In the genomic region with DNA sequence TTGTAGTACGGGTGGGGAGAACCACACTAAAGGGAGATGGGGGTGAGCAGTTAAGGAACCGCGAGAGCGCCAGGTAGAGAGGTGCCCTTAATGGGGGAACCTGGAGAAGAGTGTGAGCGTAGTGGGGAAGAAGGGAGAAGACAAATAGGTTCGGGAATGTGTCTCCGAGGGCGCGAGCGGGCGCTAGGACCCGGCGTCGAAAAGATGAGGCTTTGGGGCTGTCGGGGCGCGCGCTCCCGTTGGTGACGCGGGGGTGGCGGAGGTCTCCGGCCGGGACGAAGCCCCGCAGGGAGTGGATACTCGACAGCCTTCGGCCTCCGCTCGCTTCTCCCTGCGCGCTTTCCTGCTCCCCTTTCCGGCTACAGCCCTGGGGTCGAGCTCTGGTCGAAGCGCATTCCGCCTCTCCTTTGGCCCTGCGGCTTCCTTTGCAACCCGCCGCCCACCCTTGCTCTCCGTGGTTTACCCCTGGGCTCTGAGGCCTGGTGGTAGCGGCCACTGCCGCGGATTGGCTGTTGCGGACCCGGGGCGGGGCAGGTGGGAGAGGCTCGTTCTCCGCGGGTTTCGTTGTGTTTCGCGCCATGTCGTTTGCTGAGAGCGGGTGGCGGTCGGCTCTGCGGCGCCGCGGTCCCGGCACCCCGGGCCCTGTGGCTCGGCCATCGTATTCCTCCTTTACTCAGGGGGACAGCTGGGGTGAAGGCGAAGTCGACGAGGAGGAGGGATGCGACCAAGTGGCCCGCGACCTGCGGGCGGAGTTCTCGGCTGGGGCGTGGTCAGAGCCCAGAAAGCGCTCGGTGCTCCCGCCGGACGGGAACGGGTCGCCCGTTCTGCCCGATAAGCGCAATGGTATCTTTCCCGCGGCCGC, we compare ENCODE assay signal across 1 cellular context.
A peak's percentile ranks its signal among the peaks of the same experiment; 100 is the strongest.
TF ChIP-seq lines count a peak whose summit lies in the region.

Gene ARL6IP6, plus strand, starts transcription at position 574 of the 862 bp plus-strand sequence. Its CDS starts 5 bp downstream, at position 579.

TF ChIP-seq in HepG2, 621 proteins besides CTCF, POLR2A, EP300 and RAD21 (continued from another document):
- peak; percentile 90 for TF ChIP-seq BCL3 (CRISPR knock-in tag; IDR thresholded peaks at IDR 0.05)
- TF ChIP-seq MED8 (CRISPR knock-in tag; IDR thresholded peaks at IDR 0.05; ENCODE audit: insufficient replicate concordance), result peak; percentile 92
- TF ChIP-seq, protein P1, sequence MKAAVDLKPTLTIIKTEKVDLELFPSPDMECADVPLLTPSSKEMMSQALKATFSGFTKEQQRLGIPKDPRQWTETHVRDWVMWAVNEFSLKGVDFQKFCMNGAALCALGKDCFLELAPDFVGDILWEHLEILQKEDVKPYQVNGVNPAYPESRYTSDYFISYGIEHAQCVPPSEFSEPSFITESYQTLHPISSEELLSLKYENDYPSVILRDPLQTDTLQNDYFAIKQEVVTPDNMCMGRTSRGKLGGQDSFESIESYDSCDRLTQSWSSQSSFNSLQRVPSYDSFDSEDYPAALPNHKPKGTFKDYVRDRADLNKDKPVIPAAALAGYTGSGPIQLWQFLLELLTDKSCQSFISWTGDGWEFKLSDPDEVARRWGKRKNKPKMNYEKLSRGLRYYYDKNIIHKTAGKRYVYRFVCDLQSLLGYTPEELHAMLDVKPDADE (CRISPR knock-in tag; IDR thresholded peaks at IDR 0.05), result peak; percentile 43; the same call in 1 of the 2 replicates
- peak; percentile 82 for TF ChIP-seq HNRNPUL1 (IDR thresholded peaks at IDR 0.05; ENCODE audit: low read depth, low read length)
- TF ChIP-seq GATA4 (IDR thresholded peaks at IDR 0.05; ENCODE audit: borderline replicate concordance, low read depth), result peak; percentile 72
- peak; percentile 96 for TF ChIP-seq ZMYM4 (CRISPR knock-in tag; IDR thresholded peaks at IDR 0.05)
- peak; percentile 42 to 78; a peak in 3 of 4 replicates for TF ChIP-seq HMGXB4 (CRISPR knock-in tag; IDR thresholded peaks at IDR 0.05; ENCODE audit: borderline replicate concordance in 1 of 2, low read depth in 1 of 2)
- TF ChIP-seq KDM2A (CRISPR knock-in tag; IDR thresholded peaks at IDR 0.05; ENCODE audit: borderline replicate concordance, low read depth), result peak; percentile 93
- no peak; the same call in 1 of the 2 replicates for TF ChIP-seq ZNF766 (CRISPR knock-in tag; IDR thresholded peaks at IDR 0.05; ENCODE audit: borderline replicate concordance)
- TF ChIP-seq CEBPG (CRISPR knock-in tag; IDR thresholded peaks at IDR 0.05), result no peak
- TF ChIP-seq BCL6 (CRISPR knock-in tag; IDR thresholded peaks at IDR 0.05), result no peak
- TF ChIP-seq NR3C1 (CRISPR knock-in tag; IDR thresholded peaks at IDR 0.05), result no peak
- TF ChIP-seq ZNF318 (CRISPR knock-in tag; IDR thresholded peaks at IDR 0.05), result no peak
